In the genomic region with DNA sequence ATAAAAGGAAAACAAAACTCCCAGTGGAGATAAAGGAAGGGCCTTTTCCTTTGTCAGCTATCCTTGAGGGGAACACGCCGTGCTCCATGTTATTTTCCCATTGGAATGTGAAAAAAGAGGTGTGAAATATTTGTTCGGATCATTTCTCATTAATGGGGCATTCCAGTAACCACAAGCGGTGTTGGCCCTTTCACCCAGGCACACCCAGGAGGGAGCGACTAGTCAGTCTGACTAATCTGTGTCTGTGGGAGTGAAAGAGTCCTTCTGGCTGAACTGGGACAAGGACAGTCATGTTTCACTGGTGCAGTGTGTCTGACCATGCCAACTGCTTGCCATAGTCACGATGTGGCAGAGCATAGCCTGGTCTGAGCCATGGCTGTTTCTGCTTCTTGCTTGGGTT, we compare ENCODE assay signal across 11 cellular contexts. TPM values are rescaled to one million over a fixed set of nuclear protein-coding genes. Genes with fewer than 3 reads are reported as not detected.
A peak's percentile ranks its signal among the peaks of the same experiment; 100 is the strongest.
DNase-seq lines count a peak whose midpoint lies in the region; ATAC-seq and TF ChIP-seq lines count a peak whose summit lies in the region.
"Had no signal": no experiment of that assay in that cellular context is flagged by ENCODE, and none has a peak within 500 bp of the region (broad histone marks: within the 10 kb centered on the region; RNA-seq: fewer than 3 reads in every experiment).

No MANE protein-coding gene starts in this region.

- H3K36me3 ChIP-seq in MM.1S (replicated peaks; ENCODE audit: insufficient read depth, low read length): no peaks in the 10 kb centered on the region

- no peak overlapping the region for H2AFZ ChIP-seq in MM.1S (ENCODE audit: low read length)

- H3K4me2 ChIP-seq in MM.1S (ENCODE audit: low read depth, low read length): no peak overlapping the region

- no peaks in the 10 kb centered on the region for H3K9me2 ChIP-seq in MM.1S (replicated peaks; ENCODE audit: insufficient read depth, low read length)

- no peak for TF ChIP-seq CTCF in fibroblast of villous mesenchyme (IDR thresholded peaks at IDR 0.05; ENCODE audit: insufficient read depth, low read depth, low read length)
- TF ChIP-seq CTCF in MM.1S (IDR thresholded peaks at IDR 0.05; ENCODE audit: low read length): no peak
- no peak for TF ChIP-seq CTCF in WTC11 (IDR thresholded peaks at IDR 0.05)

- H3K9ac ChIP-seq in MM.1S (ENCODE audit: low read length): no peak overlapping the region

- H3K4me1 ChIP-seq in MM.1S (ENCODE audit: low read length): 0 out of 2 replicates have a peak, but pooled peaks cover 4% of the 10 kb centered on the region

- DNase-seq in GM04504 (ENCODE audit: low read depth) (peak; percentile 62), SW 1271 (lab: John Stamatoyannopoulos, UW) (peak; percentile 42 to 63), fibroblast of villous mesenchyme (ENCODE audit: low read depth) (peak; percentile 69), sciatic nerve (ENCODE audit: low spot score) (no peak), MM.1S (no peak), NCI-H526 treated with DMSO at 0.1 percent for 48 hours (lab: John Stamatoyannopoulos, UW) (no peak), WTC11 (ENCODE audit: low spot score) (no peak)
- DNase-seq: activated gamma-delta T cell, DMS153, KBM-7 had no signal

- H3K9me3 ChIP-seq in MM.1S (replicated peaks; ENCODE audit: insufficient read depth, low read length): no peaks in the 10 kb centered on the region

- CTCF ChIA-PET in WTC11 (lab: Charles Lee): interaction anchor here (2.8 kb wide), 1 partner anchor 12 kb away, joined by 8 read pairs; no protein-coding TSS in a partner anchor

- no peak overlapping the region for H3K27ac ChIP-seq in MM.1S (ENCODE audit: low read length)

- no peaks in the 10 kb centered on the region; the same call in 1 of the 2 replicates for H3K27me3 ChIP-seq in MM.1S (replicated peaks; ENCODE audit: insufficient read depth, low read length)

- H3K27me3 Mint-ChIP-seq in WTC11 (ENCODE audit: low read depth): no peaks in the 10 kb centered on the region; the same call in 1 of the 2 replicates

- H3K27ac Mint-ChIP-seq in WTC11: no peak overlapping the region

- no peaks in the 10 kb centered on the region for H3K79me2 ChIP-seq in MM.1S (ENCODE audit: low read length)

- H4K20me1 ChIP-seq in MM.1S (ENCODE audit: insufficient read depth, low read length): no peaks in the 10 kb centered on the region

- peaks cover 13% of the 10 kb centered on the region for H3K9me3 Mint-ChIP-seq in WTC11

- H3K36me3 Mint-ChIP-seq in WTC11: no peaks in the 10 kb centered on the region

- no peak overlapping the region for H3K4me3 Mint-ChIP-seq in WTC11

- POLR2A ChIA-PET in WTC11 (lab: Charles Lee): no interaction called here

- H3K4me1 Mint-ChIP-seq in WTC11: peaks cover 4% of the 10 kb centered on the region; the same call in 1 of the 2 replicates

- H3F3A ChIP-seq in MM.1S (ENCODE audit: insufficient read depth, low read length): no peaks in the 10 kb centered on the region

- H3K4me3 ChIP-seq in fibroblast of villous mesenchyme (ENCODE audit: low read depth, low read length) (no peak overlapping the region), MM.1S (ENCODE audit: low read length) (no peak overlapping the region)

- ATAC-seq in sciatic nerve (peak; percentile 66), HG03439 (IDR thresholded peaks at IDR 0.05; ENCODE audit: unreplicated experiment) (no peak), WTC11 (no peak)

- intact Hi-C loops in sciatic nerve (cut with DNase I): no loop called here

TF ChIP-seq in WTC11, 78 proteins besides CTCF, POLR2A, EP300 and RAD21:
- TF ChIP-seq SOX15 (CRISPR knock-in tag; IDR thresholded peaks at IDR 0.05): no peak
- TF ChIP-seq ESRRA (CRISPR knock-in tag; IDR thresholded peaks at IDR 0.05; ENCODE audit: borderline replicate concordance): no peak
- no peak for TF ChIP-seq CBFB (CRISPR knock-in tag; IDR thresholded peaks at IDR 0.05; ENCODE audit: low read depth)
- TF ChIP-seq, protein P1, sequence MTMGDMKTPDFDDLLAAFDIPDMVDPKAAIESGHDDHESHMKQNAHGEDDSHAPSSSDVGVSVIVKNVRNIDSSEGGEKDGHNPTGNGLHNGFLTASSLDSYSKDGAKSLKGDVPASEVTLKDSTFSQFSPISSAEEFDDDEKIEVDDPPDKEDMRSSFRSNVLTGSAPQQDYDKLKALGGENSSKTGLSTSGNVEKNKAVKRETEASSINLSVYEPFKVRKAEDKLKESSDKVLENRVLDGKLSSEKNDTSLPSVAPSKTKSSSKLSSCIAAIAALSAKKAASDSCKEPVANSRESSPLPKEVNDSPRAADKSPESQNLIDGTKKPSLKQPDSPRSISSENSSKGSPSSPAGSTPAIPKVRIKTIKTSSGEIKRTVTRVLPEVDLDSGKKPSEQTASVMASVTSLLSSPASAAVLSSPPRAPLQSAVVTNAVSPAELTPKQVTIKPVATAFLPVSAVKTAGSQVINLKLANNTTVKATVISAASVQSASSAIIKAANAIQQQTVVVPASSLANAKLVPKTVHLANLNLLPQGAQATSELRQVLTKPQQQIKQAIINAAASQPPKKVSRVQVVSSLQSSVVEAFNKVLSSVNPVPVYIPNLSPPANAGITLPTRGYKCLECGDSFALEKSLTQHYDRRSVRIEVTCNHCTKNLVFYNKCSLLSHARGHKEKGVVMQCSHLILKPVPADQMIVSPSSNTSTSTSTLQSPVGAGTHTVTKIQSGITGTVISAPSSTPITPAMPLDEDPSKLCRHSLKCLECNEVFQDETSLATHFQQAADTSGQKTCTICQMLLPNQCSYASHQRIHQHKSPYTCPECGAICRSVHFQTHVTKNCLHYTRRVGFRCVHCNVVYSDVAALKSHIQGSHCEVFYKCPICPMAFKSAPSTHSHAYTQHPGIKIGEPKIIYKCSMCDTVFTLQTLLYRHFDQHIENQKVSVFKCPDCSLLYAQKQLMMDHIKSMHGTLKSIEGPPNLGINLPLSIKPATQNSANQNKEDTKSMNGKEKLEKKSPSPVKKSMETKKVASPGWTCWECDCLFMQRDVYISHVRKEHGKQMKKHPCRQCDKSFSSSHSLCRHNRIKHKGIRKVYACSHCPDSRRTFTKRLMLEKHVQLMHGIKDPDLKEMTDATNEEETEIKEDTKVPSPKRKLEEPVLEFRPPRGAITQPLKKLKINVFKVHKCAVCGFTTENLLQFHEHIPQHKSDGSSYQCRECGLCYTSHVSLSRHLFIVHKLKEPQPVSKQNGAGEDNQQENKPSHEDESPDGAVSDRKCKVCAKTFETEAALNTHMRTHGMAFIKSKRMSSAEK (CRISPR knock-in tag; IDR thresholded peaks at IDR 0.05; ENCODE audit: borderline replicate concordance): no peak
- no peak for TF ChIP-seq HMGXB4 (CRISPR knock-in tag; IDR thresholded peaks at IDR 0.05)

RNA-seq across cellular contexts. Expression of gene MYEOV, which starts 13.0 kb away (rescaled TPM):
- 0.86 and 3.2 TPM in 2 replicates for total RNA-seq in fibroblast of villous mesenchyme
- 1.2 TPM for total RNA-seq in sciatic nerve
- 1.1 to 1.4 TPM (median 1.1 TPM) in 3 replicates for total RNA-seq in WTC11 (2021)

Comparison
In these comparisons a context has a peak if more than half of its experiments do, and no peak if none do; other contexts are left out.
1. DNase-seq: peak in GM04504 (single experiment), SW 1271 (2 of 2) and fibroblast of villous mesenchyme (single experiment); none in sciatic nerve (single experiment), MM.1S (single experiment), NCI-H526 treated with DMSO at 0.1 percent for 48 hours (single experiment) and WTC11 (single experiment).